9 cellular contexts compared by ENCODE assay signal in the genomic region with DNA sequence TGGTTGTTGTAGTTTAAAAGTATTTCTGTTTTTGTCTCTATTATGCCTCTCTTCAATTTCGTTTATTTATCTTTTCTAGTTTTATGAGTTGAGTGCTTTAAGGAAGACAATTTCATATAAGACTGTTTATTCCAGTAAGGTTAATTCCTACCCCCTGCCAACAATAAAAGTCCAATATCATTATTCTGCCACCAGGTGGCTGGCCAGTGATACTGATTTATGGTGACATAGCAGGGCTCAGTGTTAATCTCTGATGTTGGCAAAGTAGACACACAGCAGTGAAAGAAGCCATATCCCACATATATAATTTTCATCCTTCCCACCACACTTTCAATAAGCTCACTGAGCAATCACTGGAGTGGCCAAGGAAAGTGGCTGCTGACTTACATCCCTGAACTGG.
DNase-seq lines count a peak whose midpoint lies in the region; ATAC-seq, FAIRE-seq and TF ChIP-seq lines count a peak whose summit lies in the region.
"Had no signal": no experiment of that assay in that cellular context is flagged by ENCODE, and none has a peak within 500 bp of the region (broad histone marks: within the 10 kb centered on the region; RNA-seq: fewer than 3 reads in every experiment).

No MANE protein-coding gene starts in this region.

- no peak overlapping the region for H3K4me3 Mint-ChIP-seq in astrocyte (ENCODE audit: unreplicated experiment)

- H3K27me3 ChIP-seq in astrocyte (ENCODE audit: insufficient read depth, low read length) (no peaks in the 10 kb centered on the region), liver (ENCODE audit: control insufficient read depth in 4 of 4, insufficient read depth in 4 of 4, low read length in 3 of 4) (no peaks in the 10 kb centered on the region)

- H2AFZ ChIP-seq in astrocyte (ENCODE audit: low read depth, low read length): no peak overlapping the region

- H3K4me2 ChIP-seq in astrocyte (ENCODE audit: low read length): no peak overlapping the region

- H3K9ac ChIP-seq in astrocyte (ENCODE audit: low read length) (no peak overlapping the region), liver (ENCODE audit: low read depth in 1 of 2, low read length in 2 of 2) (no peak overlapping the region)

- no peaks in the 10 kb centered on the region for H3K27me3 Mint-ChIP-seq in astrocyte (ENCODE audit: low read depth, unreplicated experiment)

- FAIRE-seq in astrocyte (lab: Jason Lieb, UNC): no peak

- no peaks in the 10 kb centered on the region for H3K9me3 ChIP-seq in astrocyte (ENCODE audit: insufficient read depth, low read depth, low read length)
- H3K9me3 ChIP-seq in liver (ENCODE audit: control insufficient read depth in 4 of 4, low read length in 3 of 4): no peaks in the 10 kb centered on the region

- H3K36me3 ChIP-seq in astrocyte (ENCODE audit: insufficient read depth, low read length): no peaks in the 10 kb centered on the region
- H3K36me3 ChIP-seq in liver (ENCODE audit: control insufficient read depth in 4 of 4, insufficient read depth in 3 of 4, low read depth in 1 of 4, low read length in 3 of 4): no peaks in the 10 kb centered on the region

- 69% methylated on average over 1 of the region's 1 CpG for WGBS in liver

- DNase-seq in HT1080 (ENCODE audit: low read depth): peak; percentile 32
- DNase-seq in astrocyte (ENCODE audit: low read depth): peak; percentile 8
- no peak for DNase-seq in NCI-H1092 treated with DMSO at 0.1 percent for 48 hours (lab: John Stamatoyannopoulos, UW)
- no peak for DNase-seq in GOT3 (lab: John Stamatoyannopoulos, UW)
- DNase-seq in posterior vena cava (ENCODE audit: low spot score): no peak
- DNase-seq: stimulated activated CD4-positive, alpha-beta T cell treated with anti-CD3 and anti-CD28 coated beads, Interleukin-4, amount 100 ng/mL, for 1 hour had no signal

- no peaks in the 10 kb centered on the region for H3K4me1 Mint-ChIP-seq in astrocyte (ENCODE audit: low read depth, unreplicated experiment)

- peak; percentile 76 to 86 for TF ChIP-seq RAD21 in liver (IDR thresholded peaks at IDR 0.05)

- no peak overlapping the region for H3K4me3 ChIP-seq in astrocyte (ENCODE audit: insufficient read depth, low read depth, low read length)
- no peak overlapping the region for H3K4me3 ChIP-seq in liver (ENCODE audit: low read depth in 1 of 3, low read length in 3 of 3)

- peaks cover 2% of the 10 kb centered on the region for H3K9me3 Mint-ChIP-seq in astrocyte (ENCODE audit: unreplicated experiment)

- H3K4me1 ChIP-seq in astrocyte (ENCODE audit: insufficient read depth, low read length): no peaks in the 10 kb centered on the region
- no peaks in the 10 kb centered on the region for H3K4me1 ChIP-seq in liver (ENCODE audit: control insufficient read depth in 4 of 4, insufficient read depth in 4 of 4, low read length in 3 of 4)

- H3K27ac ChIP-seq in C4-2B (no peak overlapping the region), astrocyte (ENCODE audit: low read depth, low read length) (no peak overlapping the region), liver (ENCODE audit: low read depth in 1 of 2, low read length in 2 of 2) (no peak overlapping the region)

- H3K36me3 Mint-ChIP-seq in astrocyte (ENCODE audit: low read depth, unreplicated experiment): no peaks in the 10 kb centered on the region

- no peaks in the 10 kb centered on the region for H4K20me1 ChIP-seq in astrocyte (ENCODE audit: insufficient read depth, low read length)

- no peak for ATAC-seq in GM19324 (IDR thresholded peaks at IDR 0.05; ENCODE audit: low FRiP score, unreplicated experiment)

- TF ChIP-seq CTCF in C4-2B (conservative IDR thresholded peaks at IDR 0.05) (peak; percentile 71), astrocyte (IDR thresholded peaks at IDR 0.05; ENCODE audit: insufficient read depth, low read depth, low read length) (peak; percentile 49), liver (IDR thresholded peaks at IDR 0.05; ENCODE audit: low read depth, low read length, missing input control) (peak; percentile 41)

- no peak overlapping the region for H3K27ac Mint-ChIP-seq in astrocyte (ENCODE audit: unreplicated experiment)

- intact Hi-C loops in posterior vena cava (cut with DNase I): no loop called here

- H3K79me2 ChIP-seq in astrocyte (ENCODE audit: insufficient read depth, low read length): no peaks in the 10 kb centered on the region

TF ChIP-seq in liver, 16 proteins besides CTCF, POLR2A, EP300 and RAD21:
- TF ChIP-seq HNF4A (conservative IDR thresholded peaks at IDR 0.05): no peak
- no peak for TF ChIP-seq FOXA2 (IDR thresholded peaks at IDR 0.05)
- no peak for TF ChIP-seq JUND (IDR thresholded peaks at IDR 0.05)
- TF ChIP-seq, protein P1, sequence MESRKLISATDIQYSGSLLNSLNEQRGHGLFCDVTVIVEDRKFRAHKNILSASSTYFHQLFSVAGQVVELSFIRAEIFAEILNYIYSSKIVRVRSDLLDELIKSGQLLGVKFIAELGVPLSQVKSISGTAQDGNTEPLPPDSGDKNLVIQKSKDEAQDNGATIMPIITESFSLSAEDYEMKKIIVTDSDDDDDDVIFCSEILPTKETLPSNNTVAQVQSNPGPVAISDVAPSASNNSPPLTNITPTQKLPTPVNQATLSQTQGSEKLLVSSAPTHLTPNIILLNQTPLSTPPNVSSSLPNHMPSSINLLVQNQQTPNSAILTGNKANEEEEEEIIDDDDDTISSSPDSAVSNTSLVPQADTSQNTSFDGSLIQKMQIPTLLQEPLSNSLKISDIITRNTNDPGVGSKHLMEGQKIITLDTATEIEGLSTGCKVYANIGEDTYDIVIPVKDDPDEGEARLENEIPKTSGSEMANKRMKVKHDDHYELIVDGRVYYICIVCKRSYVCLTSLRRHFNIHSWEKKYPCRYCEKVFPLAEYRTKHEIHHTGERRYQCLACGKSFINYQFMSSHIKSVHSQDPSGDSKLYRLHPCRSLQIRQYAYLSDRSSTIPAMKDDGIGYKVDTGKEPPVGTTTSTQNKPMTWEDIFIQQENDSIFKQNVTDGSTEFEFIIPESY (IDR thresholded peaks at IDR 0.05): no peak
- no peak for TF ChIP-seq RXRA (IDR thresholded peaks at IDR 0.05)
- TF ChIP-seq EGR1 (IDR thresholded peaks at IDR 0.05; ENCODE audit: low read depth in 2 of 2): no peak
- no peak for TF ChIP-seq GABPA (IDR thresholded peaks at IDR 0.05 in 1 of 2, conservative IDR thresholded peaks at IDR 0.05 in 1 of 2)
- TF ChIP-seq, protein P2, sequence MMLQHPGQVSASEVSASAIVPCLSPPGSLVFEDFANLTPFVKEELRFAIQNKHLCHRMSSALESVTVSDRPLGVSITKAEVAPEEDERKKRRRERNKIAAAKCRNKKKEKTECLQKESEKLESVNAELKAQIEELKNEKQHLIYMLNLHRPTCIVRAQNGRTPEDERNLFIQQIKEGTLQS (IDR thresholded peaks at IDR 0.05): no peak
- TF ChIP-seq TAF1 (conservative IDR thresholded peaks at IDR 0.05): no peak
- no peak for TF ChIP-seq FOXA1 (IDR thresholded peaks at IDR 0.05)
- no peak for TF ChIP-seq HNF4G (IDR thresholded peaks at IDR 0.05)
- TF ChIP-seq, protein P3, sequence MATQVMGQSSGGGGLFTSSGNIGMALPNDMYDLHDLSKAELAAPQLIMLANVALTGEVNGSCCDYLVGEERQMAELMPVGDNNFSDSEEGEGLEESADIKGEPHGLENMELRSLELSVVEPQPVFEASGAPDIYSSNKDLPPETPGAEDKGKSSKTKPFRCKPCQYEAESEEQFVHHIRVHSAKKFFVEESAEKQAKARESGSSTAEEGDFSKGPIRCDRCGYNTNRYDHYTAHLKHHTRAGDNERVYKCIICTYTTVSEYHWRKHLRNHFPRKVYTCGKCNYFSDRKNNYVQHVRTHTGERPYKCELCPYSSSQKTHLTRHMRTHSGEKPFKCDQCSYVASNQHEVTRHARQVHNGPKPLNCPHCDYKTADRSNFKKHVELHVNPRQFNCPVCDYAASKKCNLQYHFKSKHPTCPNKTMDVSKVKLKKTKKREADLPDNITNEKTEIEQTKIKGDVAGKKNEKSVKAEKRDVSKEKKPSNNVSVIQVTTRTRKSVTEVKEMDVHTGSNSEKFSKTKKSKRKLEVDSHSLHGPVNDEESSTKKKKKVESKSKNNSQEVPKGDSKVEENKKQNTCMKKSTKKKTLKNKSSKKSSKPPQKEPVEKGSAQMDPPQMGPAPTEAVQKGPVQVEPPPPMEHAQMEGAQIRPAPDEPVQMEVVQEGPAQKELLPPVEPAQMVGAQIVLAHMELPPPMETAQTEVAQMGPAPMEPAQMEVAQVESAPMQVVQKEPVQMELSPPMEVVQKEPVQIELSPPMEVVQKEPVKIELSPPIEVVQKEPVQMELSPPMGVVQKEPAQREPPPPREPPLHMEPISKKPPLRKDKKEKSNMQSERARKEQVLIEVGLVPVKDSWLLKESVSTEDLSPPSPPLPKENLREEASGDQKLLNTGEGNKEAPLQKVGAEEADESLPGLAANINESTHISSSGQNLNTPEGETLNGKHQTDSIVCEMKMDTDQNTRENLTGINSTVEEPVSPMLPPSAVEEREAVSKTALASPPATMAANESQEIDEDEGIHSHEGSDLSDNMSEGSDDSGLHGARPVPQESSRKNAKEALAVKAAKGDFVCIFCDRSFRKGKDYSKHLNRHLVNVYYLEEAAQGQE (IDR thresholded peaks at IDR 0.05): no peak
- TF ChIP-seq, protein P4, sequence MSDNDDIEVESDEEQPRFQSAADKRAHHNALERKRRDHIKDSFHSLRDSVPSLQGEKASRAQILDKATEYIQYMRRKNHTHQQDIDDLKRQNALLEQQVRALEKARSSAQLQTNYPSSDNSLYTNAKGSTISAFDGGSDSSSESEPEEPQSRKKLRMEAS (IDR thresholded peaks at IDR 0.05): no peak
- TF ChIP-seq SP1 (IDR thresholded peaks at IDR 0.05): no peak
- no peak for TF ChIP-seq YY1 (IDR thresholded peaks at IDR 0.05)
- no peak for TF ChIP-seq NR2F2 (IDR thresholded peaks at IDR 0.05)

Comparison
In these comparisons a context has a peak if more than half of its experiments do, and no peak if none do; other contexts are left out.
1. DNase-seq: peak in HT1080 (single experiment) and astrocyte (single experiment); none in NCI-H1092 treated with DMSO at 0.1 percent for 48 hours (single experiment), GOT3 (single experiment) and posterior vena cava (single experiment).
2. Peak in every context shown above with its lines, with median percentiles within 50 percentile points of each other: CTCF ChIP-seq.